ENCODE assay signal across 20 cellular contexts in the genomic region with DNA sequence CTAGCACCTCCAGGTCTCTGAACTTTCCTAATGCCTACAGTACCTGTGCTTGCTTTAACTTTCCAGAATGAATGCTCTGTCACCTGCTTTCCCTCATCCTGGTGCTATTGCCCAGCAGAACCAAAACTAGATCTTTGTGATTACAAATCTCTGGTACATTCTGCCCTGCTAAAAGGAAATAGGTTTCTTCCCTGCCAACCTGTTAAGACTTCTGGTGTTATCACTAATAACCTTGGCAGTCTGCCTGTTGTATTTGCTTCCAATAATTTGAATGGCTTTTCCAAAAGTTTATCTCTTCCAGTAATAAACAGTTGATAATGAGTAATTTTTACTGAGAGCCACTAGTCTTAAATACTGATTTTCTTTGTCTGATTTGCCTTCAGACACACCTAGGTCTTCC. TPM values are rescaled to one million over a fixed set of nuclear protein-coding genes. Genes with fewer than 3 reads are reported as not detected.
"Had no signal": no experiment of that assay in that cellular context is flagged by ENCODE, and none has a peak within 500 bp of the region (broad histone marks: within the 10 kb centered on the region; RNA-seq: fewer than 3 reads in every experiment).

No MANE protein-coding gene starts in this region.

- H3K27me3 ChIP-seq: body of pancreas, foreskin keratinocyte, neural progenitor cell, spleen, upper lobe of left lung had no signal

- H3K4me3 ChIP-seq: body of pancreas, lower lobe of right lung, neural progenitor cell, spleen, upper lobe of left lung had no signal

- H3K27me3 Mint-ChIP-seq: activated CD4-positive, alpha-beta T cell treated with anti-CD3 and anti-CD28 coated beads, Interleukin-2, amount 10 ng/mL, durations not matched to agents 24 days and 14 days; central memory CD8-positive, alpha-beta T cell; stimulated activated naive CD8-positive, alpha-beta T cell treated with anti-CD3 and anti-CD28 coated beads, Interleukin-15, amount 100 ng/mL, for 72 hours had no signal

- H3K9me3 ChIP-seq: body of pancreas, lower lobe of right lung, spleen, upper lobe of left lung had no signal

- H3K27ac ChIP-seq: foreskin keratinocyte, lower lobe of right lung, neural progenitor cell had no signal

- H3K4me1 Mint-ChIP-seq: central memory CD8-positive, alpha-beta T cell; mesothelial cell of epicardium; neural progenitor cell; stimulated activated naive CD8-positive, alpha-beta T cell treated with anti-CD3 and anti-CD28 coated beads, Interleukin-15, amount 100 ng/mL, for 72 hours had no signal

- DNase-seq: activated CD4-positive, alpha-beta T cell treated with anti-CD3 and anti-CD28 coated beads, Interleukin-2, amount 10 ng/mL, durations not matched to agents 24 days and 14 days; activated CD4-positive, CD25-positive, alpha-beta regulatory T cell; activated CD8-positive, alpha-beta memory T cell treated with anti-CD3 and anti-CD28 coated beads, Interleukin-2, amount 50 U/mL, for 48 hours; activated naive CD4-positive, alpha-beta T cell; body of pancreas; effector CD8-positive, alpha-beta T cell; foreskin keratinocyte; kidney glomerular epithelial cell; lower lobe of right lung; spleen; stimulated activated naive CD8-positive, alpha-beta T cell treated with anti-CD3 and anti-CD28 coated beads, Interleukin-15, amount 100 ng/mL, for 72 hours; upper lobe of left lung had no signal

- H3K4me3 Mint-ChIP-seq: activated CD4-positive, alpha-beta T cell treated with anti-CD3 and anti-CD28 coated beads, Interleukin-2, amount 10 ng/mL, durations not matched to agents 24 days and 14 days; central memory CD8-positive, alpha-beta T cell; mesothelial cell of epicardium; neural progenitor cell; stimulated activated naive CD8-positive, alpha-beta T cell treated with anti-CD3 and anti-CD28 coated beads, Interleukin-15, amount 100 ng/mL, for 72 hours; T-helper 2 cell treated with Interferon-gamma antibody and Interleukin-4, amounts not matched to agents 5 μg/mL and 100 μg/mL, for 36 hours had no signal

- ATAC-seq: body of pancreas; foreskin keratinocyte; lower lobe of right lung; sciatic nerve; stimulated activated naive CD8-positive, alpha-beta T cell treated with anti-CD3 and anti-CD28 coated beads, Interleukin-15, amount 100 ng/mL, for 72 hours had no signal

- H3K27ac Mint-ChIP-seq: activated CD4-positive, alpha-beta T cell treated with anti-CD3 and anti-CD28 coated beads, Interleukin-2, amount 10 ng/mL, durations not matched to agents 24 days and 14 days; neural progenitor cell; T-helper 2 cell treated with Interferon-gamma antibody and Interleukin-4, amounts not matched to agents 5 μg/mL and 100 μg/mL, for 36 hours had no signal

- H3K9me3 Mint-ChIP-seq: activated CD4-positive, alpha-beta T cell treated with anti-CD3 and anti-CD28 coated beads, Interleukin-2, amount 10 ng/mL, durations not matched to agents 24 days and 14 days; central memory CD8-positive, alpha-beta T cell; mesothelial cell of epicardium; neural progenitor cell; stimulated activated naive CD8-positive, alpha-beta T cell treated with anti-CD3 and anti-CD28 coated beads, Interleukin-15, amount 100 ng/mL, for 72 hours; T-helper 2 cell treated with Interferon-gamma antibody and Interleukin-4, amounts not matched to agents 5 μg/mL and 100 μg/mL, for 36 hours had no signal

RNA-seq across cellular contexts. Expression of gene PDZD9, which starts 15.4 kb away (rescaled TPM):
- total RNA-seq: activated CD4-positive, alpha-beta T cell treated with anti-CD3 and anti-CD28 coated beads, Interleukin-2, amount 10 ng/mL, durations not matched to agents 24 days and 14 days; body of pancreas; foreskin keratinocyte; lower lobe of right lung; mesothelial cell of epicardium; myocyte; osteocyte; sciatic nerve; spleen; temporal lobe; upper lobe of left lung had no signal
- polyA plus RNA-seq: foreskin keratinocyte, spleen had no signal
